In the genomic region with DNA sequence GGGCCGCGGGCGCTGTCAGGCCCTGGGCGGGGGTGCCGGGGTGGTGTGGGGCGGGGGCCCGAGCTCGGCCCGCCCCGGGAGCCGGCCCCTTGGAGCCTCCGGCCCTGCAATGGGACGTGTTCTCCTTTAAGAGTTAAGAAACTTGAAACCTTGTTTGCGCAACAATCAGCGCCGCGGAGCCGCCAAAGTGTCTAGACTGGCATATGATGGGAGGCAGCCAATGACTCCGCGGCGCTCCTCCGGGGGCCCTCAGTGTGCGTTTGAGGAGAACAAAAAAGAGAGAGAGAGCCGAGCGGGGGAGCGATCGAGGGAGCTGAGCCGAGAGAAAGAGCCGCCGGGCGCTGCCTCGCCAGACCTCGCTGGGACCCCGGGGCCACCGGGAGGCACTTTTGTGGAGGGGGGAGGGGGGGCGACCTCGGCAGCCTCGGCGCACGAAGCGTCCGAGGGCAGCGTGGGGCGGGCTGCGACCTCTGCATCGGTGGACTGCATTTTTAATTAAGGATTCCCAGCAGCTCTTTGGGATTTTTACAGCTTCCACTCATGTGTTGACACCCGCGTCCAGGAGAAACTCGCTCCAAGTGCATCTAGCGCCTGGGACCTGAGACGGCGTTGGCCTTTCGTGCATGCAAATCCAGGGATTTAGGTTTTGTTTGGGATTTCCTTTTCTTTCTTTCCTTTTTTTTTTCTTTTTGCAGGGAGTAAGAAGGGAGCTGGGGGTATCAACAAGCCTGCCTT, we compare ENCODE assay signal across 8 cellular contexts.
DNase-seq lines count a peak whose midpoint lies in the region; ATAC-seq and TF ChIP-seq lines count a peak whose summit lies in the region.

A gene (plus strand): TSS at position 202 of the 735 bp plus-strand sequence. CDS start 1,023 bp downstream, outside the sequence.

- in situ Hi-C loops in T47D (cut with HindIII; ENCODE audit: low pct_unique_long_range_greater_than_20kb, low sequenced_read_pairs) = no loop called here

- ATAC-seq in HG02759 (IDR thresholded peaks at IDR 0.05; ENCODE audit: unreplicated experiment) (peak; percentile 15), HG02870 (IDR thresholded peaks at IDR 0.05; ENCODE audit: unreplicated experiment) (no peak)

- H3K9me3 ChIP-seq in WERI-Rb-1 (ENCODE audit: severe bottlenecking) = no peaks in the 10 kb centered on the region
- H3K9me3 ChIP-seq in iPS-18c (ENCODE audit: control insufficient read depth, insufficient read depth, low read length) = no peaks in the 10 kb centered on the region

- peak within 1 kb of the TSS; percentile 96 for H3K27ac ChIP-seq in WERI-Rb-1

- no peaks in the 10 kb centered on the region for H3K27me3 ChIP-seq in WERI-Rb-1 (ENCODE audit: insufficient read depth, low read depth, severe bottlenecking)

- peak within 1 kb of the TSS; percentile 65 for H3K4me3 ChIP-seq in WERI-Rb-1 (ENCODE audit: low read depth, low read length)
- H3K4me3 ChIP-seq in iPS-18c (ENCODE audit: insufficient read depth, low read depth, low read length) = peak within 1 kb of the TSS; percentile 74
- peak within 1 kb of the TSS; percentile 66 for H3K4me3 ChIP-seq in skeletal muscle cell (ENCODE audit: low read depth, low read length)

- H3K36me3 ChIP-seq in WERI-Rb-1 = peaks cover 3% of the 10 kb centered on the region; the same call in 1 of the 2 replicates

- no peak for TF ChIP-seq CTCF in WERI-Rb-1 (IDR thresholded peaks at IDR 0.05; ENCODE audit: low read depth, low read length)

- peak; percentile 72 for DNase-seq in COLO668 (lab: John Stamatoyannopoulos, UW; ENCODE audit: unreplicated experiment)
- DNase-seq in NCI-H2196 (lab: John Stamatoyannopoulos, UW; ENCODE audit: unreplicated experiment) = peak; percentile 86
- DNase-seq in WERI-Rb-1 = peak; percentile 97
- peak; percentile 96 to 99 for DNase-seq in T47D (ENCODE audit: low read depth in 1 of 2, low spot score in 1 of 2)
- DNase-seq in skeletal muscle cell (ENCODE audit: low read depth) = peak; percentile 97
